In the genomic region with DNA sequence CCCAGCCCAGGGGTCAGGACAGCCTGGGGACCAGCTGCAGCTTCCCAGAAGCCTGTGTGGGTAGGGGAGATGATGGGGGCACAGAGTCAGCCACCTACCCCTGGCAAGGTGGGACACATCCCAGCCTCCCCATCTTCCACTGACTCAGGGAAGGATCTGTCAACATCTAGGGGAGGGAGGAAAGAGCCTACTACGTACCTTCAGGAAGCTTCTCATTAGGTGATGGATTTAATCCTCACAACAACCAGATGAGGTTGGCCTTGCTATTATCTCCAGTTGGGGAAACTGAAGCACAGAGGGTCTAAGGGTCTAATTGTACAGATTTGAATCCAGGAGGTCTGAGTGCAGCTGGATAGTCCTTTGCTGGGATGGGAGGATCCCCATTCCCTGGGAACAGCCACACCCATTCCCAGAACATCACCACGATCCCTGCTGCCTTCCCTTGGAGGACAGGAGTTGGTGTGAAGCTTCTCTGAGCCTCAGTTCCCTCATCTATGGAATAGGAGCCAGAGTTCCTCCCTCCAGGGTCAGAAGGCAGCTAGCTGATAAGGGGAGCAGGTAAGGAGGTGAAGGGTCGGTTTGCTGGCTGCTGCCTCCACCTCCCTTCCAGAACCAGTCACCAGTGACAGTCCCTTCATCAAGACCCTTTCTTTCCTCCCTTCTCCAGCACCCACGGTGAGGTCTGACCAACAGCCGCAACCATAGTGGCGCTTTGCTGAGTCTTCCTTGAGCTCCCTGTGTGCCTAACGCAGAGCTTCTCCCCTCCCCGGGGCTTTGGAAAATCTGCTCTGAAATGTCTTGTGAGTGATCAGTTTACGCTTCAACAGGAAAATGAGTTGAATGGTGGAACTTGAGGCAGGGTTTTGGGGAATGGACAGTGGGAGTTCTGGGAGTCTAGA, we compare ENCODE assay signal across 22 cellular contexts. TPM values are rescaled to one million over a fixed set of nuclear protein-coding genes. Genes with fewer than 3 reads are reported as not detected.
A peak's percentile ranks its signal among the peaks of the same experiment; 100 is the strongest.
DNase-seq lines count a peak whose midpoint lies in the region; ATAC-seq, FAIRE-seq and TF ChIP-seq lines count a peak whose summit lies in the region.
"Had no signal": no experiment of that assay in that cellular context is flagged by ENCODE, and none has a peak within 500 bp of the region (broad histone marks: within the 10 kb centered on the region; RNA-seq: fewer than 3 reads in every experiment).

No MANE protein-coding gene starts in this region.

- peak overlapping the region; percentile 1; the same call in 1 of the 2 replicates for H3K23ac ChIP-seq in IMR-90 (ENCODE audit: low read depth, low read length)

- no peak for ATAC-seq in IMR-90 (ENCODE audit: low read depth)
- ATAC-seq: activated naive CD8-positive, alpha-beta T cell treated with anti-CD3 and anti-CD28 coated beads, Interleukin-2, amount 50 U/mL, for 24 hours had no signal

- CTCF ChIA-PET in IMR-90 (lab: Yijun Ruan, JAX), result interaction anchor here (1.0 kb wide), 1 partner anchor 23 kb away, joined by 3 read pairs; no protein-coding TSS in a partner anchor

- dilution Hi-C loops in IMR-90 (cut with HindIII; ENCODE audit: low sequenced_read_pairs, unreplicated experiment), result no loop called here

- peaks cover 23% of the 10 kb centered on the region for H3K9me1 ChIP-seq in IMR-90 (ENCODE audit: insufficient read depth, low read length)

- H3K36me3 Mint-ChIP-seq in progenitor cell of endocrine pancreas (ENCODE audit: insufficient read depth), result no peaks in the 10 kb centered on the region
- H3K36me3 Mint-ChIP-seq in activated CD4-positive, alpha-beta T cell treated with anti-CD3 and anti-CD28 coated beads, Interleukin-2, amount 10 ng/mL, durations not matched to agents 24 days and 14 days (ENCODE audit: low read depth), result no peaks in the 10 kb centered on the region
- H3K36me3 Mint-ChIP-seq: CD4-positive, alpha-beta memory T cell had no signal

- H3K56ac ChIP-seq in IMR-90 (ENCODE audit: extremely low read depth, insufficient read depth, low read length), result no peak overlapping the region

- peak overlapping the region; percentile 69 for H4K91ac ChIP-seq in IMR-90 (ENCODE audit: insufficient read depth, low read depth, low read length)

- no peak overlapping the region for H3K4me2 ChIP-seq in IMR-90 (ENCODE audit: low read depth, low read length)

- BruUV-seq in IMR-90 (replicated peaks; lab: Mats Ljungman, UMichigan), result no TSS peak

- peak overlapping the region; percentile 75 for H2AK9ac ChIP-seq in IMR-90 (replicated peaks; ENCODE audit: low read depth, low read length, poor library complexity)

- no peak overlapping the region for H3K4me3 ChIP-seq in IMR-90 (ENCODE audit: insufficient read depth, low read depth, low read length)
- H3K4me3 ChIP-seq: SK-N-MC, upper lobe of right lung had no signal

- H4K5ac ChIP-seq in IMR-90 (ENCODE audit: low read depth, low read length), result peak overlapping the region; percentile 73

- peak overlapping the region; percentile 34; the same call in 1 of the 2 replicates for H3K18ac ChIP-seq in IMR-90 (ENCODE audit: low read depth, low read length)

- no peak for TF ChIP-seq POLR2A in IMR-90 (IDR thresholded peaks at IDR 0.05; ENCODE audit: low read depth, low read length)

- H2BK5ac ChIP-seq in IMR-90 (ENCODE audit: low read depth, low read length, poor library complexity, severe bottlenecking), result peak overlapping the region; percentile 61

- no peak for FAIRE-seq in frontal cortex (lab: Jason Lieb, UNC)
- FAIRE-seq: GM12892, H54 had no signal

- H2AK5ac ChIP-seq in IMR-90 (ENCODE audit: low read depth, low read length), result peak overlapping the region; percentile 97

- no peak overlapping the region for H3K4me3 Mint-ChIP-seq in progenitor cell of endocrine pancreas (ENCODE audit: low read depth)
- H3K4me3 Mint-ChIP-seq in activated CD4-positive, alpha-beta T cell treated with anti-CD3 and anti-CD28 coated beads, Interleukin-2, amount 10 ng/mL, durations not matched to agents 24 days and 14 days, result no peak overlapping the region
- H3K4me3 Mint-ChIP-seq: activated naive CD8-positive, alpha-beta T cell treated with anti-CD3 and anti-CD28 coated beads, Interleukin-2, amount 50 U/mL, for 24 hours; CD4-positive, alpha-beta memory T cell; IgD-negative memory B cell had no signal

- peaks cover 3% of the 10 kb centered on the region for H3K27me3 Mint-ChIP-seq in progenitor cell of endocrine pancreas
- H3K27me3 Mint-ChIP-seq in activated CD4-positive, alpha-beta T cell treated with anti-CD3 and anti-CD28 coated beads, Interleukin-2, amount 10 ng/mL, durations not matched to agents 24 days and 14 days, result peaks cover 2% of the 10 kb centered on the region
- H3K27me3 Mint-ChIP-seq: activated naive CD8-positive, alpha-beta T cell treated with anti-CD3 and anti-CD28 coated beads, Interleukin-2, amount 50 U/mL, for 24 hours had no signal

- H3K4me1 Mint-ChIP-seq in progenitor cell of endocrine pancreas (ENCODE audit: low read depth), result peaks cover 11% of the 10 kb centered on the region
- no peaks in the 10 kb centered on the region for H3K4me1 Mint-ChIP-seq in activated CD4-positive, alpha-beta T cell treated with anti-CD3 and anti-CD28 coated beads, Interleukin-2, amount 10 ng/mL, durations not matched to agents 24 days and 14 days
- H3K4me1 Mint-ChIP-seq: activated naive CD8-positive, alpha-beta T cell treated with anti-CD3 and anti-CD28 coated beads, Interleukin-2, amount 50 U/mL, for 24 hours; CD4-positive, alpha-beta memory T cell; IgD-negative memory B cell had no signal

- no peaks in the 10 kb centered on the region for H3K9me3 ChIP-seq in IMR-90 (ENCODE audit: control insufficient read depth, insufficient read depth, low read length)
- H3K9me3 ChIP-seq: upper lobe of right lung had no signal

- POLR2A ChIA-PET in IMR-90 (lab: Charles Lee; ENCODE audit: unreplicated experiment), result no interaction called here

- H3K9me3 Mint-ChIP-seq in progenitor cell of endocrine pancreas (ENCODE audit: low read depth), result no peaks in the 10 kb centered on the region
- H3K9me3 Mint-ChIP-seq in activated CD4-positive, alpha-beta T cell treated with anti-CD3 and anti-CD28 coated beads, Interleukin-2, amount 10 ng/mL, durations not matched to agents 24 days and 14 days, result no peaks in the 10 kb centered on the region
- H3K9me3 Mint-ChIP-seq: activated naive CD8-positive, alpha-beta T cell treated with anti-CD3 and anti-CD28 coated beads, Interleukin-2, amount 50 U/mL, for 24 hours; CD4-positive, alpha-beta memory T cell; IgD-negative memory B cell had no signal

- H3K9ac ChIP-seq in IMR-90 (ENCODE audit: low read depth, low read length), result no peak overlapping the region

- TF ChIP-seq CTCF in IMR-90 (conservative IDR thresholded peaks at IDR 0.05; ENCODE audit: low read depth, low read length), result no peak
- TF ChIP-seq CTCF in progenitor cell of endocrine pancreas (IDR thresholded peaks at IDR 0.05; ENCODE audit: unreplicated experiment), result no peak

- H3K4me1 ChIP-seq in IMR-90 (ENCODE audit: control insufficient read depth, insufficient read depth, low read length), result peaks cover 12% of the 10 kb centered on the region
- H3K4me1 ChIP-seq: upper lobe of right lung had no signal

- 86% methylated on average over 4 of the region's 9 CpGs; no CpG with 5 or more reads in 1 of the 2 experiments for WGBS in IMR-90 (ENCODE audit: extremely low coverage in 2 of 2, insufficient read length in 1 of 2), 2 experiments

- H2BK120ac ChIP-seq in IMR-90 (ENCODE audit: low read depth, low read length), result peak overlapping the region; percentile 87

- peak overlapping the region; percentile 91; the same call in 1 of the 2 replicates for H2BK20ac ChIP-seq in IMR-90 (ENCODE audit: low read depth, low read length)

- peak overlapping the region; percentile 88 for H3K27ac Mint-ChIP-seq in progenitor cell of endocrine pancreas
- no peak overlapping the region for H3K27ac Mint-ChIP-seq in activated CD4-positive, alpha-beta T cell treated with anti-CD3 and anti-CD28 coated beads, Interleukin-2, amount 10 ng/mL, durations not matched to agents 24 days and 14 days
- H3K27ac Mint-ChIP-seq: activated naive CD8-positive, alpha-beta T cell treated with anti-CD3 and anti-CD28 coated beads, Interleukin-2, amount 50 U/mL, for 24 hours; CD4-positive, alpha-beta memory T cell; IgD-negative memory B cell had no signal

- peak overlapping the region; percentile 38 to 65; a peak in 2 of 4 replicates for H4K8ac ChIP-seq in IMR-90 (ENCODE audit: low read depth in 2 of 2, low read length in 2 of 2)

- in situ Hi-C loops in IMR-90 (cut with MboI; ENCODE audit: low sequenced_read_pairs), result no loop called here

- no peaks in the 10 kb centered on the region for H3K27me3 ChIP-seq in IMR-90 (ENCODE audit: control insufficient read depth, insufficient read depth, low read length)
- H3K27me3 ChIP-seq: upper lobe of right lung had no signal

- H3K36me3 ChIP-seq in IMR-90 (ENCODE audit: control insufficient read depth, insufficient read depth, low read length), result no peaks in the 10 kb centered on the region
- H3K36me3 ChIP-seq: upper lobe of right lung had no signal

- peaks cover 0 to 8% of the 10 kb centered on the region in 2 experiments; a peak in 1 of 4 replicates for H3K79me1 ChIP-seq in IMR-90 (ENCODE audit: low read depth in 1 of 2, low read length in 2 of 2)

- peak overlapping the region; percentile 77 for H2AFZ ChIP-seq in IMR-90 (replicated peaks; ENCODE audit: low read length, poor library complexity)

- H3K27ac ChIP-seq in IMR-90 (ENCODE audit: insufficient read depth, low read length) (no peak overlapping the region), epithelial cell of prostate (peak overlapping the region; percentile 40)
- H3K27ac ChIP-seq: SK-N-MC, upper lobe of right lung had no signal

- H4K20me1 ChIP-seq in IMR-90 (ENCODE audit: insufficient read depth, low read length), result no peaks in the 10 kb centered on the region

- intact Hi-C loops in IMR-90 (cut with micrococcal nuclease), result no loop called here
- intact Hi-C loops in activated CD4-positive, alpha-beta T cell treated with anti-CD3 and anti-CD28 coated beads, Interleukin-2, amount 10 ng/mL, durations not matched to agents 24 days and 14 days (cut with micrococcal nuclease), result no loop called here

- H3K14ac ChIP-seq in IMR-90 (replicated peaks; ENCODE audit: low read depth, low read length), result peak overlapping the region; percentile 73

- peak; percentile 21 for DNase-seq in AG08395 (ENCODE audit: low spot score)
- no peak for DNase-seq in IMR-90
- no peak for DNase-seq in epithelial cell of prostate (ENCODE audit: low read depth, low spot score)
- DNase-seq in progenitor cell of endocrine pancreas (ENCODE audit: low spot score, unreplicated experiment), result no peak
- no peak for DNase-seq in amniotic stem cell (lab: John Stamatoyannopoulos, UW)
- DNase-seq in NCI-H748 (lab: John Stamatoyannopoulos, UW; ENCODE audit: unreplicated experiment), result no peak
- no peak for DNase-seq in frontal cortex (ENCODE audit: low spot score in 2 of 2)
- no peak for DNase-seq in activated CD4-positive, alpha-beta T cell treated with anti-CD3 and anti-CD28 coated beads, Interleukin-2, amount 10 ng/mL, durations not matched to agents 24 days and 14 days
- DNase-seq: activated CD4-positive, alpha-beta T cell treated with anti-CD3 and anti-CD28 coated beads for 1 hour; activated effector memory CD4-positive, alpha-beta T cell treated with Interleukin-2 at 50 U/mL for 16 hours; activated naive CD8-positive, alpha-beta T cell treated with anti-CD3 and anti-CD28 coated beads, Interleukin-2, amount 50 U/mL, for 24 hours; CD4-positive, alpha-beta memory T cell; left colon; MM.1S; NCI-H1436 treated with DMSO at 0.1 percent for 48 hours; NCI-H774; stimulated activated naive CD4-positive, alpha-beta T cell; upper lobe of right lung had no signal

- TF ChIP-seq RAD21 in IMR-90 (IDR thresholded peaks at IDR 0.05; ENCODE audit: low read length), result no peak

- H2BK15ac ChIP-seq in IMR-90 (ENCODE audit: low read depth, low read length), result peak overlapping the region; percentile 98; the same call in 2 of the 3 replicates

- H3K4ac ChIP-seq in IMR-90 (ENCODE audit: low read depth, low read length), result peak overlapping the region; percentile 87

RNA-seq across cellular contexts. Expression of a gene that starts 56.8 kb away (rescaled TPM):
- total RNA-seq in IMR-90 (2012; rRNA removed), result 3.4 and 6.9 TPM in 2 replicates
- 17.4 and 33.6 TPM in 2 replicates for polyA plus RNA-seq in IMR-90 (2012; rRNA removed)
- polyA plus RNA-seq in IMR-90 (2012; cell fraction: cytosol; rRNA removed), result 18.5 and 103 TPM in 2 replicates
- polyA plus RNA-seq in IMR-90 (2012; cell fraction: nucleus; rRNA removed; ENCODE audit: low replicate concordance), result 98.3 and 167 TPM in 2 replicates
- total RNA-seq in progenitor cell of endocrine pancreas, result 19.6 and 21.3 TPM in 2 replicates
- 1.6 TPM for total RNA-seq in frontal cortex
- total RNA-seq in activated CD4-positive, alpha-beta T cell treated with anti-CD3 and anti-CD28 coated beads, Interleukin-2, amount 10 ng/mL, durations not matched to agents 24 days and 14 days, result 45.5 and 45.9 TPM in 2 replicates
